12 cellular contexts compared by ENCODE assay signal in genomic region chr3:197912770-197913476, GRCh38. TPM values are rescaled to one million over a fixed set of nuclear protein-coding genes. Genes with fewer than 3 reads are reported as not detected.
DNase-seq lines count a peak whose midpoint lies in the region; ATAC-seq, FAIRE-seq and TF ChIP-seq lines count a peak whose summit lies in the region.
"Had no signal": no experiment of that assay in that cellular context is flagged by ENCODE, and none has a peak within 500 bp of the region (broad histone marks: within the 10 kb centered on the region; RNA-seq: fewer than 3 reads in every experiment).

No MANE protein-coding gene starts in this region.

- H3K27ac Mint-ChIP-seq in astrocyte (ENCODE audit: unreplicated experiment) = no peak overlapping the region

- H3K4me1 ChIP-seq in astrocyte (ENCODE audit: insufficient read depth, low read length) (no peaks in the 10 kb centered on the region), right cardiac atrium (ENCODE audit: control insufficient read depth, insufficient read depth, low read length) (no peaks in the 10 kb centered on the region), A673 (ENCODE audit: insufficient read depth, low read length, poor library complexity, severe bottlenecking) (peaks cover 6% of the 10 kb centered on the region)

- no peak overlapping the region for H3K4me3 Mint-ChIP-seq in astrocyte (ENCODE audit: unreplicated experiment)

- no peak for FAIRE-seq in astrocyte (lab: Jason Lieb, UNC)

- H3K79me2 ChIP-seq in astrocyte (ENCODE audit: insufficient read depth, low read length) = no peaks in the 10 kb centered on the region

- TF ChIP-seq CTCF in astrocyte (IDR thresholded peaks at IDR 0.05; ENCODE audit: insufficient read depth, low read depth, low read length) (no peak), A673 (conservative IDR thresholded peaks at IDR 0.05; ENCODE audit: low read depth, low read length) (no peak)

- peaks cover 3% of the 10 kb centered on the region for H3K36me3 Mint-ChIP-seq in astrocyte (ENCODE audit: low read depth, unreplicated experiment)

- no TSS peak for BruUV-seq in A673 (replicated peaks; lab: Mats Ljungman, UMichigan)

- no peaks in the 10 kb centered on the region for H4K20me1 ChIP-seq in astrocyte (ENCODE audit: insufficient read depth, low read length)

- POLR2A ChIA-PET in A673 (lab: Charles Lee; ENCODE audit: low non-redundant PET) = no interaction called here

- no peaks in the 10 kb centered on the region for H3K36me3 ChIP-seq in astrocyte (ENCODE audit: insufficient read depth, low read length)
- no peaks in the 10 kb centered on the region for H3K36me3 ChIP-seq in A673 (ENCODE audit: insufficient read depth, low read length, poor library complexity, severe bottlenecking)

- peak overlapping the region; percentile 63 for H3K9ac ChIP-seq in astrocyte (ENCODE audit: low read length)

- H3K9me3 ChIP-seq in astrocyte (ENCODE audit: insufficient read depth, low read depth, low read length) (no peaks in the 10 kb centered on the region), right cardiac atrium (ENCODE audit: control insufficient read depth, low read length) (no peaks in the 10 kb centered on the region), A673 (ENCODE audit: low read depth, low read length, poor library complexity, severe bottlenecking) (no peaks in the 10 kb centered on the region)

- H3K27ac ChIP-seq in astrocyte (ENCODE audit: low read depth, low read length) (no peak overlapping the region), right cardiac atrium (ENCODE audit: low read length) (no peak overlapping the region), A673 (ENCODE audit: low read depth, low read length, poor library complexity, severe bottlenecking) (no peak overlapping the region)

- no peaks in the 10 kb centered on the region for H3K4me1 Mint-ChIP-seq in astrocyte (ENCODE audit: low read depth, unreplicated experiment)

- 72% methylated on average over 33 of the region's 33 CpGs for WGBS in right cardiac atrium

- peak; percentile 61 to 68 for ATAC-seq in right cardiac atrium
- ATAC-seq in GM18517 (IDR thresholded peaks at IDR 0.05; ENCODE audit: unreplicated experiment) = no peak

- peak; percentile 15 for DNase-seq in stimulated activated naive CD4-positive, alpha-beta T cell treated with Interleukin-2 at 50 U/mL for 16 hours (lab: John Stamatoyannopoulos, UW)
- no peak for DNase-seq in stimulated activated naive CD4-positive, alpha-beta T cell (lab: John Stamatoyannopoulos, UW)
- DNase-seq in astrocyte (ENCODE audit: low read depth) (no peak), right cardiac atrium (peak in 2 of 3 donors; percentile 61 to 67), foreskin melanocyte (no peak), A673 (ENCODE audit: low spot score) (no peak), NCI-H345 (lab: John Stamatoyannopoulos, UW) (no peak)
- DNase-seq: activated CD4-positive, alpha-beta T cell treated with anti-CD3 and anti-CD28 coated beads for 1 hour; GOT3; NK-92 treated with Interleukin-12 subunit alpha and Interleukin-12 subunit beta, amount 100 ng/mL, for 24 hours; stimulated activated CD4-positive, alpha-beta T cell treated with anti-CD3 and anti-CD28 coated beads, Interleukin-1b, Interleukin-23, amount 100 ng/mL, for 48 hours had no signal

- intact Hi-C loops in right cardiac atrium (cut with DNase I) = no loop called here
- intact Hi-C loops in A673 (cut with micrococcal nuclease; ENCODE audit: unreplicated experiment) = no loop called here

- peak overlapping the region; percentile 32 for H2AFZ ChIP-seq in astrocyte (ENCODE audit: low read depth, low read length)

- peak overlapping the region; percentile 46 for H3K4me3 ChIP-seq in astrocyte (ENCODE audit: insufficient read depth, low read depth, low read length)
- H3K4me3 ChIP-seq in right cardiac atrium (ENCODE audit: low read length) = no peak overlapping the region
- no peak overlapping the region for H3K4me3 ChIP-seq in A673 (ENCODE audit: low read depth, low read length, poor library complexity, severe bottlenecking)

- no peaks in the 10 kb centered on the region for H3K27me3 Mint-ChIP-seq in astrocyte (ENCODE audit: low read depth, unreplicated experiment)

- H3K4me2 ChIP-seq in astrocyte (ENCODE audit: low read length) = peak overlapping the region; percentile 44

- CTCF ChIA-PET in A673 (lab: Charles Lee) = no interaction called here

- H3K27me3 ChIP-seq in astrocyte (ENCODE audit: insufficient read depth, low read length) (no peaks in the 10 kb centered on the region), right cardiac atrium (ENCODE audit: control insufficient read depth, insufficient read depth) (no peaks in the 10 kb centered on the region), A673 (replicated peaks; ENCODE audit: insufficient read depth, low read depth, low read length, poor library complexity) (no peaks in the 10 kb centered on the region)

- peaks cover 4% of the 10 kb centered on the region for H3K9me3 Mint-ChIP-seq in astrocyte (ENCODE audit: unreplicated experiment)

RNA-seq across cellular contexts. Expression of gene RPL35A, which starts 37.1 kb away (rescaled TPM):
- 1,013 and 1,031 TPM in 2 replicates for total RNA-seq in astrocyte
- 100 to 1,000 TPM; 672 to 776 (median 719) TPM for total RNA-seq in right cardiac atrium
- polyA plus RNA-seq in right cardiac atrium = 1,345 TPM
- 1,052 and 1,102 TPM in 2 replicates for total RNA-seq in A673 (2021)

RNA-seq across cellular contexts. Expression of gene LMLN, which starts 47.1 kb away (rescaled TPM):
- total RNA-seq in astrocyte (6.5 and 6.7 TPM in 2 replicates), right cardiac atrium (1 to 10 TPM; 5.4 to 7.9 (median 6.5) TPM), A673 (2021) (15.9 and 17.4 TPM in 2 replicates)
- polyA plus RNA-seq in right cardiac atrium = 2.6 TPM

Comparison
In these comparisons a context has a peak if more than half of its experiments do, and no peak if none do; other contexts are left out.
1. DNase-seq: peak in stimulated activated naive CD4-positive, alpha-beta T cell treated with Interleukin-2 at 50 U/mL for 16 hours (single experiment) and right cardiac atrium (2 of 3); none in stimulated activated naive CD4-positive, alpha-beta T cell (0 of 6), astrocyte (single experiment), foreskin melanocyte (single experiment), A673 (single experiment) and NCI-H345 (single experiment).